In the genomic region with DNA sequence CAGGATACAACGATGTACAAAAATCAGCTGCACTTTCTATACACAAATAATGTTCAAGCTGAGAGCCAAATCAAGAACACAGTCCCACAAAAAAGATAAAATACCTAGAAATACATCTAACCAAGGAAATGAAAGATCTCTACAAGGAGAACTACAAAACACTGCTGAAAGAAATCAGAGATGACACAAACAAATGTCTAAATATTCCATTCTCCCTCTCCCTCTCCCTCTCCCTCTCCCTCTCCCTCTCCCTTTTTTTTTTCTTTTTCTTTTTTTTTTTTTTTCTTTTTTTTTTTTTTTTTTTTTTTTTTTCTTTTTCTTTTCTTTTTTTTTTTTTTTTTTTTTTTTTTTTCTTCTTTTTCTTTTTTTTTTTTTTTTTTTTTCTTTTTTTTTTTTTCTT, we compare ENCODE assay signal across 7 cellular contexts.
A peak's percentile ranks its signal among the peaks of the same experiment; 100 is the strongest.
DNase-seq lines count a peak whose midpoint lies in the region; FAIRE-seq and TF ChIP-seq lines count a peak whose summit lies in the region.
"Not testable (repeated sequence)": the region's sequence is repeated elsewhere in the genome, so short reads cannot be mapped to it uniquely, and the experiment has no call there.

No MANE protein-coding gene starts in this region.

- POLR2A ChIA-PET in PC-9 (lab: Charles Lee; ENCODE audit: unreplicated experiment), result not testable (repeated sequence)

- not testable (repeated sequence) for FAIRE-seq in astrocyte (lab: Jason Lieb, UNC)
- peak; percentile 8 for FAIRE-seq in endometrium (lab: Jason Lieb, UNC)
- FAIRE-seq in frontal cortex (lab: Jason Lieb, UNC), result peak; percentile 30
- FAIRE-seq in small intestine (lab: Jason Lieb, UNC), result peak; percentile 87

- not testable (repeated sequence) for H3K27me3 Mint-ChIP-seq in HFFc6 (ENCODE audit: insufficient read depth); astrocyte (ENCODE audit: low read depth, unreplicated experiment)

- H3K4me1 Mint-ChIP-seq in HFFc6 (ENCODE audit: low read depth) (peaks cover 56% of the 10 kb centered on the region), astrocyte (ENCODE audit: low read depth, unreplicated experiment) (peaks cover 22% of the 10 kb centered on the region)

- H3K36me3 ChIP-seq in ACC112 (ENCODE audit: insufficient read depth, low read length); PC-9 (ENCODE audit: low read depth); astrocyte (ENCODE audit: insufficient read depth, low read length); small intestine (ENCODE audit: control insufficient read depth in 2 of 2, insufficient read depth in 2 of 2, low read length in 2 of 2): not testable (repeated sequence)

- not testable (repeated sequence) for H4K20me1 ChIP-seq in PC-9 (ENCODE audit: insufficient read depth); astrocyte (ENCODE audit: insufficient read depth, low read length)

- not testable (repeated sequence) for H3K9me3 ChIP-seq in PC-9 (ENCODE audit: insufficient read depth, low read depth); astrocyte (ENCODE audit: insufficient read depth, low read depth, low read length); small intestine (ENCODE audit: control insufficient read depth, low read depth)

- intact Hi-C loops in PC-9 (cut with micrococcal nuclease; ENCODE audit: unreplicated experiment), result not testable (repeated sequence)

- not testable (repeated sequence) for DNase-seq in HFFc6; PC-9; astrocyte (ENCODE audit: low read depth); frontal cortex (ENCODE audit: low spot score in 2 of 2); small intestine

- not testable (repeated sequence) for H2AFZ ChIP-seq in ACC112 (ENCODE audit: low read length, unreplicated experiment); astrocyte (ENCODE audit: low read depth, low read length)
- peak overlapping the region; percentile 58; the same call in 1 of the 2 replicates for H2AFZ ChIP-seq in PC-9

- peak overlapping the region; percentile 98; the same call in 1 of the 2 replicates for H3K27ac Mint-ChIP-seq in HFFc6
- peak overlapping the region; percentile 89 for H3K27ac Mint-ChIP-seq in astrocyte (ENCODE audit: unreplicated experiment)

- not testable (repeated sequence) for BruUV-seq in PC-9 (replicated peaks; lab: Mats Ljungman, UMichigan)

- H3F3A ChIP-seq in PC-9 (ENCODE audit: insufficient read depth, low read depth), result peaks cover 17% of the 10 kb centered on the region

- not testable (repeated sequence) for H3K9ac ChIP-seq in astrocyte (ENCODE audit: low read length)

- 72 to 90% (median 88%) methylated on average over 1 of the region's 1 CpG for WGBS in small intestine, 3 donors

- not testable (repeated sequence) for TF ChIP-seq CTCF in HFFc6 (IDR thresholded peaks at IDR 0.05); PC-9 (conservative IDR thresholded peaks at IDR 0.05); astrocyte (IDR thresholded peaks at IDR 0.05; ENCODE audit: insufficient read depth, low read depth, low read length)

- H3K27ac ChIP-seq in ACC112 (ENCODE audit: low read depth, low read length) (peak overlapping the region; percentile 63), PC-9 (peak overlapping the region; percentile 95)
- H3K27ac ChIP-seq in astrocyte (ENCODE audit: low read depth, low read length); small intestine (ENCODE audit: low read depth in 1 of 2, low read length in 1 of 2): not testable (repeated sequence)

- H3K4me1 ChIP-seq in ACC112 (ENCODE audit: control insufficient read depth, insufficient read depth, low read length, unreplicated experiment), result peaks cover 26% of the 10 kb centered on the region
- H3K4me1 ChIP-seq in PC-9 (replicated peaks; ENCODE audit: insufficient read depth), result peaks cover 44% of the 10 kb centered on the region
- peaks cover 26% of the 10 kb centered on the region for H3K4me1 ChIP-seq in astrocyte (ENCODE audit: insufficient read depth, low read length)
- H3K4me1 ChIP-seq in small intestine (ENCODE audit: control insufficient read depth in 2 of 2, insufficient read depth in 1 of 2, low read depth in 1 of 2, low read length in 1 of 2), result not testable (repeated sequence)

- H3K9me2 ChIP-seq in PC-9 (ENCODE audit: insufficient read depth), result not testable (repeated sequence)

- H3K4me3 ChIP-seq in ACC112 (ENCODE audit: low read depth, low read length); PC-9; astrocyte (ENCODE audit: insufficient read depth, low read depth, low read length); small intestine (ENCODE audit: low read depth in 1 of 2, low read length in 2 of 2): not testable (repeated sequence)

- not testable (repeated sequence) for H3K4me3 Mint-ChIP-seq in HFFc6; astrocyte (ENCODE audit: unreplicated experiment)

- not testable (repeated sequence) for H3K27me3 ChIP-seq in ACC112 (ENCODE audit: insufficient read depth, low read length); PC-9 (ENCODE audit: insufficient read depth, low read depth); astrocyte (ENCODE audit: insufficient read depth, low read length); small intestine (ENCODE audit: control insufficient read depth in 2 of 2, insufficient read depth in 2 of 2, low read length in 2 of 2)

- H3K4me2 ChIP-seq in PC-9, result peak overlapping the region; percentile 12
- H3K4me2 ChIP-seq in astrocyte (ENCODE audit: low read length), result not testable (repeated sequence)

- CTCF ChIA-PET in PC-9 (lab: Charles Lee), result not testable (repeated sequence)

- not testable (repeated sequence) for H3K9me3 Mint-ChIP-seq in HFFc6; astrocyte (ENCODE audit: unreplicated experiment)

- H3K36me3 Mint-ChIP-seq in HFFc6 (ENCODE audit: low read depth); astrocyte (ENCODE audit: low read depth, unreplicated experiment): not testable (repeated sequence)

- H3K79me2 ChIP-seq in ACC112 (ENCODE audit: control insufficient read depth, insufficient read depth, low read length, unreplicated experiment); PC-9 (ENCODE audit: low read depth); astrocyte (ENCODE audit: insufficient read depth, low read length): not testable (repeated sequence)
